In the genomic region with DNA sequence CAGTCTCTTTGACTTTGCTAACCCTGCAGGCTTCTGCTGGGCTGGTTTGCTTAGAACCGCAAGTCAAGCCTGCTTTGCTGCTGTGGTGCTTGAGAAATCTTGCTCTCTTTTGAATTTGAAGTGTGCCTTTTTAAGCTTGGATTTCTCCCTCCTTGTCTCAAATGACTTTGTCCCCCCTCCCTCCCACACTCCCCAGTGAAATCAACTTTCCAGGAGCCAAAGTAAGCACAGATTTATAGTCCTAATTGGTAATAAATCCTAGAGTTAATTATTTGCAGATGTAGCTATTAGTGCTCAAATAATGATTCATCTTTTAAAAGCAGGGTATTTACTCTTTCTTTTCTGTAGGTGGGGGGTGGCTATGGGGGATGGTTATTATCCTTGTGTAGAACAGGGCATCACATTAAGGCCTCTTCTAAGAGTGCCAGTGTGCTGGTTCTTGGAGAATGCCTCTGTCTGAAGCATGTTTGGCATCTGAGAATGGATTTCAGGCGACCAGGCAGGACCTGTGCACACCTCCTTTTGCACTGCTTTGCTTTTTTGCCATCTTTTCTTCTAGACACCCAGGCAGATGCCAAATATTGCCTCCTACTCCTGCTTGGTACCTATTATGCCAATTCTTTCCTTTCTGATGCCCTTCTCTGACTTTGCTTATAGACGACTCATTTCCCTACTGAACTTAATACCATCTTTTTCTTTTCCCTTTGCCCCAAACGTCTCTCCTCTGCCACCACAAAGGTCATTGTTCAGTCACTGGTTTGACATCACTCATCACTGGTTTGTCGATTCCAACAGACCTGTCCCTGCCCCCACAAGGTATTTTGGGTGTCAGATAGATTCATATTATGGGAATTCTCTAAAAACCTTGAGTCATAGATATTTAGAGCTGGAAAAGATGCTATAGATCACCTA, we compare ENCODE assay signal across 10 cellular contexts. TPM values are rescaled to one million over a fixed set of nuclear protein-coding genes. Genes with fewer than 3 reads are reported as not detected.
DNase-seq lines count a peak whose midpoint lies in the region; ATAC-seq and TF ChIP-seq lines count a peak whose summit lies in the region.
"Had no signal": no experiment of that assay in that cellular context is flagged by ENCODE, and none has a peak within 500 bp of the region (broad histone marks: within the 10 kb centered on the region; RNA-seq: fewer than 3 reads in every experiment).

No MANE protein-coding gene starts in this region.

- H3K27ac ChIP-seq in vagina = peak overlapping the region; percentile 74

- peaks cover 41% of the 10 kb centered on the region for H3K4me1 ChIP-seq in vagina

- H3K36me3 Mint-ChIP-seq in activated CD8-positive, alpha-beta T cell treated with anti-CD3 and anti-CD28 coated beads for 36 hours (ENCODE audit: low read depth) = no peaks in the 10 kb centered on the region
- H3K36me3 Mint-ChIP-seq in activated CD8-positive, alpha-beta T cell treated with anti-CD3 and anti-CD28 coated beads, Interleukin-2, amount 10 ng/mL, durations not matched to agents 7 days and 5 days (ENCODE audit: low read depth) = no peaks in the 10 kb centered on the region
- H3K36me3 Mint-ChIP-seq in T-cell = no peaks in the 10 kb centered on the region

- peaks cover 5% of the 10 kb centered on the region for H3K4me1 Mint-ChIP-seq in activated CD8-positive, alpha-beta T cell treated with anti-CD3 and anti-CD28 coated beads for 36 hours (ENCODE audit: low read depth)
- H3K4me1 Mint-ChIP-seq in activated CD8-positive, alpha-beta T cell treated with anti-CD3 and anti-CD28 coated beads, Interleukin-2, amount 10 ng/mL, durations not matched to agents 7 days and 5 days (ENCODE audit: low read depth) = no peaks in the 10 kb centered on the region
- no peaks in the 10 kb centered on the region for H3K4me1 Mint-ChIP-seq in T-cell

- peak; percentile 45 for ATAC-seq in activated CD8-positive, alpha-beta T cell treated with anti-CD3 and anti-CD28 coated beads for 36 hours
- no peak for ATAC-seq in activated CD8-positive, alpha-beta T cell treated with anti-CD3 and anti-CD28 coated beads, Interleukin-2, amount 10 ng/mL, durations not matched to agents 7 days and 5 days
- ATAC-seq in GM21825 (IDR thresholded peaks at IDR 0.05; ENCODE audit: unreplicated experiment) (no peak), T-cell (replicated peaks in 1 of 4) (no peak)

- no peaks in the 10 kb centered on the region for H3K9me3 Mint-ChIP-seq in activated CD8-positive, alpha-beta T cell treated with anti-CD3 and anti-CD28 coated beads for 36 hours
- no peaks in the 10 kb centered on the region for H3K9me3 Mint-ChIP-seq in activated CD8-positive, alpha-beta T cell treated with anti-CD3 and anti-CD28 coated beads, Interleukin-2, amount 10 ng/mL, durations not matched to agents 7 days and 5 days (ENCODE audit: insufficient read depth)
- no peaks in the 10 kb centered on the region for H3K9me3 Mint-ChIP-seq in T-cell
- H3K9me3 Mint-ChIP-seq: T-helper 1 cell treated with Interleukin-12 subunit alpha and Interleukin-12 subunit beta and Interleukin-4 antibody, amounts not matched to agents 30 μg/mL and 1 μg/mL, for 36 hours had no signal

- H3K27me3 ChIP-seq in vagina = no peaks in the 10 kb centered on the region

- TF ChIP-seq POLR2A in vagina (IDR thresholded peaks at IDR 0.05) = no peak

- H3K4me3 Mint-ChIP-seq in activated CD8-positive, alpha-beta T cell treated with anti-CD3 and anti-CD28 coated beads for 36 hours = no peak overlapping the region
- H3K4me3 Mint-ChIP-seq in activated CD8-positive, alpha-beta T cell treated with anti-CD3 and anti-CD28 coated beads, Interleukin-2, amount 10 ng/mL, durations not matched to agents 7 days and 5 days = no peak overlapping the region
- no peak overlapping the region for H3K4me3 Mint-ChIP-seq in T-cell
- H3K4me3 Mint-ChIP-seq: T-helper 1 cell treated with Interleukin-12 subunit alpha and Interleukin-12 subunit beta and Interleukin-4 antibody, amounts not matched to agents 30 μg/mL and 1 μg/mL, for 36 hours had no signal

- CTCF ChIA-PET in activated CD8-positive, alpha-beta T cell treated with anti-CD3 and anti-CD28 coated beads for 36 hours (lab: Charles Lee) = no interaction called here
- CTCF ChIA-PET in activated CD8-positive, alpha-beta T cell treated with anti-CD3 and anti-CD28 coated beads, Interleukin-2, amount 10 ng/mL, durations not matched to agents 7 days and 5 days (lab: Charles Lee) = no interaction called here
- CTCF ChIA-PET in T-cell (lab: Charles Lee) = no interaction called here

- DNase-seq in activated CD8-positive, alpha-beta T cell treated with anti-CD3 and anti-CD28 coated beads for 36 hours = peak; percentile 6
- DNase-seq in activated CD8-positive, alpha-beta T cell treated with anti-CD3 and anti-CD28 coated beads, Interleukin-2, amount 10 ng/mL, durations not matched to agents 7 days and 5 days = no peak
- peak; percentile 61 for DNase-seq in NCI-H526 treated with DMSO at 0.1 percent for 48 hours (lab: John Stamatoyannopoulos, UW)
- peak; percentile 89 for DNase-seq in fibroblast of villous mesenchyme (ENCODE audit: low read depth)
- no peak for DNase-seq in vagina (ENCODE audit: extremely low spot score in 2 of 2)
- no peak for DNase-seq in activated T-cell treated with anti-CD3 and anti-CD28 coated beads, Interleukin-2, amount 50 U/mL, for 48 hours
- DNase-seq in T-cell = no peak
- DNase-seq: activated gamma-delta T cell had no signal

- no peak for TF ChIP-seq CTCF in activated CD8-positive, alpha-beta T cell treated with anti-CD3 and anti-CD28 coated beads for 36 hours (IDR thresholded peaks at IDR 0.05)
- no peak for TF ChIP-seq CTCF in fibroblast of villous mesenchyme (IDR thresholded peaks at IDR 0.05; ENCODE audit: insufficient read depth, low read depth, low read length)
- TF ChIP-seq CTCF in vagina (IDR thresholded peaks at IDR 0.05) = no peak

- POLR2A ChIA-PET in activated CD8-positive, alpha-beta T cell treated with anti-CD3 and anti-CD28 coated beads for 36 hours (lab: Charles Lee) = no interaction called here
- POLR2A ChIA-PET in activated CD8-positive, alpha-beta T cell treated with anti-CD3 and anti-CD28 coated beads, Interleukin-2, amount 10 ng/mL, durations not matched to agents 7 days and 5 days (lab: Charles Lee) = no interaction called here
- POLR2A ChIA-PET in T-cell (lab: Charles Lee) = interaction anchor here in 1 of 2 donors (0.6 kb wide), 1 partner anchor 1275 kb away, joined by 8 read pairs; no protein-coding TSS in a partner anchor

- H3K4me3 ChIP-seq in fibroblast of villous mesenchyme (ENCODE audit: low read depth, low read length) = no peak overlapping the region
- no peak overlapping the region for H3K4me3 ChIP-seq in vagina

- no peak overlapping the region for H3K27ac Mint-ChIP-seq in activated CD8-positive, alpha-beta T cell treated with anti-CD3 and anti-CD28 coated beads for 36 hours
- no peak overlapping the region for H3K27ac Mint-ChIP-seq in activated CD8-positive, alpha-beta T cell treated with anti-CD3 and anti-CD28 coated beads, Interleukin-2, amount 10 ng/mL, durations not matched to agents 7 days and 5 days
- H3K27ac Mint-ChIP-seq in T-cell = no peak overlapping the region
- H3K27ac Mint-ChIP-seq: T-helper 1 cell treated with Interleukin-12 subunit alpha and Interleukin-12 subunit beta and Interleukin-4 antibody, amounts not matched to agents 30 μg/mL and 1 μg/mL, for 36 hours had no signal

- H3K27me3 Mint-ChIP-seq in activated CD8-positive, alpha-beta T cell treated with anti-CD3 and anti-CD28 coated beads for 36 hours = peaks cover 25% of the 10 kb centered on the region
- H3K27me3 Mint-ChIP-seq in activated CD8-positive, alpha-beta T cell treated with anti-CD3 and anti-CD28 coated beads, Interleukin-2, amount 10 ng/mL, durations not matched to agents 7 days and 5 days (ENCODE audit: low read depth) = peaks cover 31% of the 10 kb centered on the region
- H3K27me3 Mint-ChIP-seq in T-cell = peaks cover 22 to 26% of the 10 kb centered on the region in 2 donors

- intact Hi-C loops in activated CD8-positive, alpha-beta T cell treated with anti-CD3 and anti-CD28 coated beads for 36 hours (cut with micrococcal nuclease) = no loop called here
- intact Hi-C loops in vagina (cut with DNase I) = no loop called here

- H3K9me3 ChIP-seq in vagina = no peaks in the 10 kb centered on the region

- no peaks in the 10 kb centered on the region for H3K36me3 ChIP-seq in vagina

RNA-seq across cellular contexts. Expression of a gene that starts 50.7 kb away (rescaled TPM):
- not detected for total RNA-seq in activated CD8-positive, alpha-beta T cell treated with anti-CD3 and anti-CD28 coated beads for 36 hours
- not detected for total RNA-seq in activated CD8-positive, alpha-beta T cell treated with anti-CD3 and anti-CD28 coated beads, Interleukin-2, amount 10 ng/mL, durations not matched to agents 7 days and 5 days
- total RNA-seq in fibroblast of villous mesenchyme (276 and 411 TPM in 2 replicates), vagina (136 TPM), T-cell (under 1 TPM in 3 of 5 donors, not detected in 2; 0.51 to 0.76 (median 0.70) TPM)

Comparison
In these comparisons a context has a peak if more than half of its experiments do, and no peak if none do; other contexts are left out.
1. DNase-seq: peak in activated CD8-positive, alpha-beta T cell treated with anti-CD3 and anti-CD28 coated beads for 36 hours (single experiment), NCI-H526 treated with DMSO at 0.1 percent for 48 hours (single experiment) and fibroblast of villous mesenchyme (single experiment); none in activated CD8-positive, alpha-beta T cell treated with anti-CD3 and anti-CD28 coated beads, Interleukin-2, amount 10 ng/mL, durations not matched to agents 7 days and 5 days (single experiment), vagina (0 of 2), activated T-cell treated with anti-CD3 and anti-CD28 coated beads, Interleukin-2, amount 50 U/mL, for 48 hours (0 of 2) and T-cell (0 of 34).
2. RNA of a gene that starts 50.7 kb away (total RNA-seq): 276 to 411 TPM in fibroblast of villous mesenchyme and 136 TPM in vagina (single experiment); 0.51 to 0.76 TPM in T-cell, not detected in activated CD8-positive, alpha-beta T cell treated with anti-CD3 and anti-CD28 coated beads for 36 hours and not detected in activated CD8-positive, alpha-beta T cell treated with anti-CD3 and anti-CD28 coated beads, Interleukin-2, amount 10 ng/mL, durations not matched to agents 7 days and 5 days; every median in the first group is over 10 times any median in the second.